ENCODE assay signal across 10 cellular contexts in genomic region chr11:129846508-129847335, GRCh38. TPM values are rescaled to one million over a fixed set of nuclear protein-coding genes. Genes with fewer than 3 reads are reported as not detected.
DNase-seq lines count a peak whose midpoint lies in the region; FAIRE-seq and TF ChIP-seq lines count a peak whose summit lies in the region.
"Had no signal": no experiment of that assay in that cellular context is flagged by ENCODE, and none has a peak within 500 bp of the region (broad histone marks: within the 10 kb centered on the region; RNA-seq: fewer than 3 reads in every experiment).

No MANE protein-coding gene starts in this region.

- peaks cover 0 to 4% (median 2%) of the 10 kb centered on the region in 3 donors for H3K36me3 Mint-ChIP-seq in CD8-positive, alpha-beta memory T cell

- peak overlapping the region in 2 of 7 donors; percentile 4 to 37 for H3K4me3 Mint-ChIP-seq in CD8-positive, alpha-beta memory T cell

- peak overlapping the region in 5 of 8 donors; percentile 9 to 95 (median 54) for H3K27ac Mint-ChIP-seq in CD8-positive, alpha-beta memory T cell

- H3K4me3 ChIP-seq in CD8-positive, alpha-beta memory T cell (ENCODE audit: low read length) = no peak overlapping the region
- no peak overlapping the region for H3K4me3 ChIP-seq in HAP-1
- H3K4me3 ChIP-seq in ovary = no peak overlapping the region

- no peaks in the 10 kb centered on the region for H3K27me3 ChIP-seq in CD8-positive, alpha-beta memory T cell (ENCODE audit: insufficient read depth, low read length, poor library complexity, severe bottlenecking)
- no peaks in the 10 kb centered on the region for H3K27me3 ChIP-seq in HAP-1 (ENCODE audit: low read depth)
- H3K27me3 ChIP-seq in ovary = no peaks in the 10 kb centered on the region

- WGBS in ovary, 3 donors = 73 to 74% (median 73%) methylated on average over 6 of the region's 6 CpGs

- H3K4me1 Mint-ChIP-seq in CD8-positive, alpha-beta memory T cell = peaks cover 15 to 28% (median 17%) of the 10 kb centered on the region in 3 donors

- POLR2A ChIA-PET in CD8-positive, alpha-beta memory T cell (lab: Charles Lee) = interaction anchor here (0.7 kb wide), 1 partner anchor 87 kb away, joined by 3 read pairs; no protein-coding TSS in a partner anchor
- POLR2A ChIA-PET in GM10248 (lab: Yijun Ruan, JAX) = interaction anchor here (0.5 kb wide), 1 partner anchor 156 kb away, joined by 6 read pairs; the partner anchor contains the start of gene PRDM10

- TF ChIP-seq POLR2A in ovary (IDR thresholded peaks at IDR 0.05) = no peak

- H3K36me3 ChIP-seq in CD8-positive, alpha-beta memory T cell (ENCODE audit: insufficient read depth, low read length) = no peaks in the 10 kb centered on the region
- no peaks in the 10 kb centered on the region for H3K36me3 ChIP-seq in HAP-1 (replicated peaks)
- no peaks in the 10 kb centered on the region for H3K36me3 ChIP-seq in ovary

- intact Hi-C loops in ovary (cut with DNase I) = no loop called here

- peaks cover 0 to 4% of the 10 kb centered on the region in 2 donors for H3K27me3 Mint-ChIP-seq in CD8-positive, alpha-beta memory T cell

- peaks cover 0 to 12% (median 2%) of the 10 kb centered on the region in 5 donors for H3K9me3 Mint-ChIP-seq in CD8-positive, alpha-beta memory T cell

- H3K27ac ChIP-seq in CD8-positive, alpha-beta memory T cell (ENCODE audit: low read depth, low read length) = no peak overlapping the region
- H3K27ac ChIP-seq in VCaP (peak overlapping the region; percentile 40), ovary (no peak overlapping the region)
- H3K27ac ChIP-seq: HL-60 had no signal

- FAIRE-seq in frontal cortex (lab: Jason Lieb, UNC) = no peak
- FAIRE-seq: endometrium had no signal

- in situ Hi-C loops in HAP-1 (cut with MboI; ENCODE audit: low sequenced_read_pairs) = no loop called here

- H3K9me3 ChIP-seq in CD8-positive, alpha-beta memory T cell (ENCODE audit: low read length) = no peaks in the 10 kb centered on the region
- H3K9me3 ChIP-seq in HAP-1 (no peaks in the 10 kb centered on the region), ovary (no peaks in the 10 kb centered on the region)

- no peak for TF ChIP-seq CTCF in VCaP (conservative IDR thresholded peaks at IDR 0.05)
- no peak for TF ChIP-seq CTCF in GM10248 (IDR thresholded peaks at IDR 0.05; ENCODE audit: control extremely low read depth, extremely low read depth, low read depth, missing control alignments)
- no peak for TF ChIP-seq CTCF in ovary (IDR thresholded peaks at IDR 0.05)

- peaks cover 10% of the 10 kb centered on the region for H3K4me1 ChIP-seq in CD8-positive, alpha-beta memory T cell (ENCODE audit: insufficient read depth, low read length)
- H3K4me1 ChIP-seq in HAP-1 (peaks cover 6% of the 10 kb centered on the region), ovary (ENCODE audit: insufficient read depth) (no peaks in the 10 kb centered on the region)

- CTCF ChIA-PET in CD8-positive, alpha-beta memory T cell (lab: Charles Lee) = no interaction called here
- CTCF ChIA-PET in GM10248 (lab: Yijun Ruan, JAX) = no interaction called here

- TF ChIP-seq EP300 in ovary (IDR thresholded peaks at IDR 0.05) = no peak

- no peak for DNase-seq in CD8-positive, alpha-beta memory T cell
- DNase-seq in HT1080 (ENCODE audit: low read depth) (peak; percentile 95), kidney tubule cell (ENCODE audit: low spot score) (peak; percentile 87), GM10248 (ENCODE audit: extremely low spot score) (no peak), HAP-1 (ENCODE audit: low spot score in 2 of 2) (no peak), frontal cortex (ENCODE audit: low spot score in 2 of 2) (no peak), ovary (no peak)

RNA-seq across cellular contexts. Expression of gene TMEM45B, which starts 31.1 kb away (rescaled TPM):
- under 1 TPM; 0.44 to 0.58 TPM for total RNA-seq in CD8-positive, alpha-beta memory T cell
- polyA plus RNA-seq in CD8-positive, alpha-beta memory T cell = 1.6 TPM
- total RNA-seq in HT1080 (2014; rRNA removed; shearing (Covaris generic)) = not detected in 2 replicates
- not detected in 2 replicates for polyA plus RNA-seq in HT1080 (2015; cell fraction: cytosol; rRNA removed)
- polyA plus RNA-seq in HT1080 (2015; cell fraction: nucleus; rRNA removed) = not detected in 2 replicates
- total RNA-seq in frontal cortex (0.41 TPM), ovary (10 to 100 TPM in 1 of 7 donors, 1 to 10 TPM in 1, under 1 TPM in 3, not detected in 2; 0.36 to 10.8 (median 0.57) TPM)
- polyA plus RNA-seq in ovary = under 1 TPM in 1 of 2 donors, not detected in 1; 0.10 TPM

RNA-seq across cellular contexts. Expression of gene NFRKB, which starts 48.7 kb away (rescaled TPM):
- total RNA-seq in CD8-positive, alpha-beta memory T cell = 10 to 100 TPM; 37.5 to 37.8 TPM
- 20.3 TPM for polyA plus RNA-seq in CD8-positive, alpha-beta memory T cell
- 22.9 and 23.6 TPM in 2 replicates for total RNA-seq in HT1080 (2014; rRNA removed; shearing (Covaris generic))
- polyA plus RNA-seq in HT1080 (2015; cell fraction: cytosol; rRNA removed) = 13.2 and 17.0 TPM in 2 replicates
- polyA plus RNA-seq in HT1080 (2015; cell fraction: nucleus; rRNA removed) = 36.6 and 41.3 TPM in 2 replicates
- total RNA-seq in frontal cortex = 17.5 TPM
- total RNA-seq in ovary = 10 to 100 TPM; 19.7 to 33.9 (median 27.7) TPM
- polyA plus RNA-seq in ovary = 10 to 100 TPM; 15.3 to 15.5 TPM

Comparison
In these comparisons a context has a peak if more than half of its experiments do, and no peak if none do; other contexts are left out.
1. DNase-seq: peak in HT1080 (single experiment) and kidney tubule cell (single experiment); none in CD8-positive, alpha-beta memory T cell (0 of 5), GM10248 (single experiment), HAP-1 (0 of 2), frontal cortex (0 of 2) and ovary (0 of 5).